In the genomic region with DNA sequence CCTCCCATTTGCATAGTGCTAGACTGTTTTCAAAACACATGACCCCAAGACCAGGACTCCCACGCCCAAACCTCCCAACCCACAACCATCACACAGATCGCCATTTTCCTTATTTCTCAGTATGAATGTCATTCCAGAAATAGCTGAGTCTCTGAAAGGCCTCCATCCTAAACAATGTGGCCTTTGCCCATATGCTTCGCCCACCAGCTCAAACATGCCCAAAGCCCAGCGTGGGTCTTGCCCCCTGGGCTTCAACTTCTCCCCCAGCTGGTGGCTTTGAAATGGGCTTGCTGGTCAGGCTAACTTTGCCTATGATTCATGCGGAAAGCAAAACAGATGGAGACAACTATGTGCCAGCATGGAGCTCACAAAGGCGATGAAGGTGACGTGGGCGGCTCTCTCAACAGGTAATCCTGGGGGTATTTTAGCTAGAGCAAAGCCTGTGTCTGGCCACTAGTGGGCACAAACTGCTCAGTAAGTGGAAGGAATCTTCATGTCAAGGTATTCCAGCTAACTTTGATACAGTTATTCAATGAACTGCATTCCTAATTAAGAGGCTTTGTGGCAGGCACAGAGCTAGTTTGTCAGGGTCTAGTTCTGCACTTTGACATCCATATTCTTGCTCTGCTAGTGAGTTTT, we compare ENCODE assay signal across 10 cellular contexts. TPM values are rescaled to one million over a fixed set of nuclear protein-coding genes. Genes with fewer than 3 reads are reported as not detected.
A peak's percentile ranks its signal among the peaks of the same experiment; 100 is the strongest.
DNase-seq lines count a peak whose midpoint lies in the region; ATAC-seq and TF ChIP-seq lines count a peak whose summit lies in the region.
"Had no signal": no experiment of that assay in that cellular context is flagged by ENCODE, and none has a peak within 500 bp of the region (broad histone marks: within the 10 kb centered on the region; RNA-seq: fewer than 3 reads in every experiment).

No MANE protein-coding gene starts in this region.

- peaks cover 4% of the 10 kb centered on the region for H3K4me1 ChIP-seq in mesenchymal stem cell (ENCODE audit: control insufficient read depth, insufficient read depth, low read depth, low read length)

- H3K9me3 Mint-ChIP-seq in activated naive CD8-positive, alpha-beta T cell treated with anti-CD3 and anti-CD28 coated beads, Interleukin-2, amount 50 U/mL, for 24 hours, result no peaks in the 10 kb centered on the region

- no peak overlapping the region for H2BK15ac ChIP-seq in mesenchymal stem cell (ENCODE audit: low read depth, poor library complexity, severe bottlenecking)

- no peak overlapping the region for H3K4me2 ChIP-seq in mesenchymal stem cell (ENCODE audit: low read length, poor library complexity, severe bottlenecking)

- H3K36me3 ChIP-seq in mesenchymal stem cell (ENCODE audit: control insufficient read depth in 1 of 2, insufficient read depth in 2 of 2, low read depth in 1 of 2, low read length in 2 of 2), result peaks cover 10 to 87% of the 10 kb centered on the region in 2 experiments

- WGBS in mesenchymal stem cell, result 99% methylated on average over 8 of the region's 8 CpGs

- no peaks in the 10 kb centered on the region for H3K27me3 ChIP-seq in mesenchymal stem cell (ENCODE audit: control insufficient read depth in 1 of 2, insufficient read depth in 1 of 2, low read length in 2 of 2)

- H3K9ac ChIP-seq in mesenchymal stem cell (ENCODE audit: low read length), result peak overlapping the region; percentile 17

- H3K4me3 ChIP-seq in choroid plexus epithelial cell (ENCODE audit: low read depth, low read length) (no peak overlapping the region), mesenchymal stem cell (ENCODE audit: insufficient read depth in 1 of 2, low read depth in 1 of 2, low read length in 2 of 2) (no peak overlapping the region)

- peak; percentile 70 for DNase-seq in COLO829 (ENCODE audit: low spot score)
- DNase-seq in M059J (ENCODE audit: low read depth), result peak; percentile 20
- no peak for DNase-seq in choroid plexus epithelial cell (ENCODE audit: low read depth)
- DNase-seq in mesenchymal stem cell, result no peak
- no peak for DNase-seq in NCI-H1105 treated with DMSO at 0.1 percent for 48 hours (lab: John Stamatoyannopoulos, UW)
- no peak for DNase-seq in NCI-H2081 treated with DMSO at 0.1 percent for 48 hours (lab: John Stamatoyannopoulos, UW)
- DNase-seq in NCI-H524 (lab: John Stamatoyannopoulos, UW), result no peak
- no peak for DNase-seq in activated naive CD8-positive, alpha-beta T cell treated with anti-CD3 and anti-CD28 coated beads, Interleukin-2, amount 50 U/mL, for 24 hours
- DNase-seq: stimulated activated naive CD4-positive, alpha-beta T cell treated with Interleukin-2 at 50 U/mL for 16 hours had no signal

- H2AK5ac ChIP-seq in mesenchymal stem cell (ENCODE audit: low read length, severe bottlenecking), result no peak overlapping the region

- no peak overlapping the region for H3K18ac ChIP-seq in mesenchymal stem cell (ENCODE audit: low read depth in 1 of 2, low read length in 2 of 2)

- ATAC-seq in activated naive CD8-positive, alpha-beta T cell treated with anti-CD3 and anti-CD28 coated beads, Interleukin-2, amount 50 U/mL, for 24 hours, result no peak

- H3K79me1 ChIP-seq in mesenchymal stem cell (replicated peaks; ENCODE audit: low read length, poor library complexity, severe bottlenecking), result peaks cover 29% of the 10 kb centered on the region

- no peak overlapping the region for H3K27ac Mint-ChIP-seq in activated naive CD8-positive, alpha-beta T cell treated with anti-CD3 and anti-CD28 coated beads, Interleukin-2, amount 50 U/mL, for 24 hours
- H3K27ac Mint-ChIP-seq: activated naive CD8-positive, alpha-beta T cell had no signal

- no peak overlapping the region for H4K91ac ChIP-seq in mesenchymal stem cell (ENCODE audit: low read length)

- H2BK120ac ChIP-seq in mesenchymal stem cell (ENCODE audit: low read depth, low read length), result no peak overlapping the region

- H3K14ac ChIP-seq in mesenchymal stem cell (ENCODE audit: low read length in 2 of 2), result no peak overlapping the region

- H3K9me3 ChIP-seq in mesenchymal stem cell (ENCODE audit: control insufficient read depth, low read length), result no peaks in the 10 kb centered on the region

- H2BK12ac ChIP-seq in mesenchymal stem cell (ENCODE audit: low read length in 2 of 2), result no peak overlapping the region

- H3K4me3 Mint-ChIP-seq in activated naive CD8-positive, alpha-beta T cell treated with anti-CD3 and anti-CD28 coated beads, Interleukin-2, amount 50 U/mL, for 24 hours, result no peak overlapping the region
- H3K4me3 Mint-ChIP-seq: activated naive CD8-positive, alpha-beta T cell had no signal

- no peak overlapping the region for H2AFZ ChIP-seq in mesenchymal stem cell (ENCODE audit: low read depth, low read length)

- no peak overlapping the region for H3K27ac ChIP-seq in mesenchymal stem cell (ENCODE audit: low read length, poor library complexity, severe bottlenecking)

- H4K8ac ChIP-seq in mesenchymal stem cell (ENCODE audit: low read length), result no peak overlapping the region

- no peaks in the 10 kb centered on the region for H3K4me1 Mint-ChIP-seq in activated naive CD8-positive, alpha-beta T cell treated with anti-CD3 and anti-CD28 coated beads, Interleukin-2, amount 50 U/mL, for 24 hours

- no peak overlapping the region for H3K4ac ChIP-seq in mesenchymal stem cell (ENCODE audit: low read depth in 1 of 2, low read length in 2 of 2)

- no peak overlapping the region for H3K23ac ChIP-seq in mesenchymal stem cell (ENCODE audit: low read length in 2 of 2)

- H2BK5ac ChIP-seq in mesenchymal stem cell (ENCODE audit: low read depth, low read length, poor library complexity, severe bottlenecking), result no peak overlapping the region

- TF ChIP-seq CTCF in choroid plexus epithelial cell (conservative IDR thresholded peaks at IDR 0.05; ENCODE audit: low read depth, low read length), result peak; percentile 71

- peaks cover 5% of the 10 kb centered on the region for H3K27me3 Mint-ChIP-seq in activated naive CD8-positive, alpha-beta T cell treated with anti-CD3 and anti-CD28 coated beads, Interleukin-2, amount 50 U/mL, for 24 hours

- H3K36me3 Mint-ChIP-seq in activated naive CD8-positive, alpha-beta T cell treated with anti-CD3 and anti-CD28 coated beads, Interleukin-2, amount 50 U/mL, for 24 hours (ENCODE audit: low read depth), result no peaks in the 10 kb centered on the region
- H3K36me3 Mint-ChIP-seq: activated naive CD8-positive, alpha-beta T cell had no signal

RNA-seq across cellular contexts. Expression of a gene that starts 17.1 kb away (rescaled TPM):
- total RNA-seq in M059J (2014; rRNA removed; shearing (Covaris generic)), result 15.3 and 20.0 TPM in 2 replicates
- polyA plus RNA-seq in mesenchymal stem cell (2013, experiment 1 of 2), result 74.0 TPM
- polyA plus RNA-seq in mesenchymal stem cell (2013, experiment 2 of 2), result 79.1 TPM

Comparison
In these comparisons a context has a peak if more than half of its experiments do, and no peak if none do; other contexts are left out.
1. DNase-seq: peak in COLO829 (single experiment) and M059J (single experiment); none in choroid plexus epithelial cell (single experiment), mesenchymal stem cell (single experiment), NCI-H1105 treated with DMSO at 0.1 percent for 48 hours (single experiment), NCI-H2081 treated with DMSO at 0.1 percent for 48 hours (single experiment), NCI-H524 (0 of 2) and activated naive CD8-positive, alpha-beta T cell treated with anti-CD3 and anti-CD28 coated beads, Interleukin-2, amount 50 U/mL, for 24 hours (single experiment).